ENCODE assay signal across 30 cellular contexts in the genomic region with DNA sequence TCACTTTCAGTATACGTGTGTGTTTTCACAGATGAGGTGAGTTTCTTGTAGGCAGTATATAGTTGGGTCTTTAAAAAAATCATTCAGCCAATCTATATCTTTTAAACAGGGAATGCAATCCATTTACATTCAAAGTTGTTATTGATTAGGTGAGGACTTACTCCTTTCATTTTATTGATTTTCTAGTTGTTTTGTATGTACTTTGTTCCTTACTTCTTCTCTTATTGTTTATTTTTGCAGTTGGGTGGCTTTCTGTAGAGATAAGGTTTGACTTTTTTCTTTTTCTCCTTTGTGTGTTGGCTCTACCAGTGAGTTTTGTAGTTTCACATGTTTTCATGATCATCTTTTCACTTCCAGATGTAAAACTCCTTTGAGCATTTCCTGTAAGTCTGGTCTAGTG.
"Had no signal": no experiment of that assay in that cellular context is flagged by ENCODE, and none has a peak within 500 bp of the region (broad histone marks: within the 10 kb centered on the region; RNA-seq: fewer than 3 reads in every experiment).

No MANE protein-coding gene starts in this region.

- H3K4me3 ChIP-seq: body of pancreas, esophagus squamous epithelium, gastroesophageal sphincter, heart right ventricle had no signal

- H3K9me3 ChIP-seq: body of pancreas, esophagus squamous epithelium, gastroesophageal sphincter, heart right ventricle had no signal

- H3K27me3 Mint-ChIP-seq: activated B cell treated with CpG ODN at 0.5 μM for 24 hours had no signal

- ATAC-seq: activated CD4-positive, CD25-positive, alpha-beta regulatory T cell treated with anti-CD3 and anti-CD28 coated beads, Interleukin-2, amount 50 U/mL, for 24 hours; activated CD8-positive, alpha-beta memory T cell treated with anti-CD3 and anti-CD28 coated beads, Interleukin-2, amount 10 ng/mL, durations not matched to agents 7 days and 5 days; activated CD8-positive, alpha-beta T cell treated with anti-CD3 and anti-CD28 coated beads, Interleukin-2, amount 10 ng/mL, durations not matched to agents 7 days and 5 days; body of pancreas; gastroesophageal sphincter; heart right ventricle; T-helper 17 cell had no signal

- H3K27ac Mint-ChIP-seq: activated B cell treated with CpG ODN at 0.5 μM for 24 hours; activated CD4-positive, alpha-beta memory T cell treated with anti-CD3 and anti-CD28 coated beads for 36 hours; activated CD4-positive, alpha-beta T cell treated with anti-CD3 and anti-CD28 coated beads, Interleukin-2, amount 10 ng/mL, durations not matched to agents 24 days and 14 days; activated CD8-positive, alpha-beta memory T cell treated with anti-CD3 and anti-CD28 coated beads, Interleukin-2, amount 10 ng/mL, durations not matched to agents 7 days and 5 days; activated CD8-positive, alpha-beta T cell treated with anti-CD3 and anti-CD28 coated beads, Interleukin-2, amount 10 ng/mL, durations not matched to agents 7 days and 5 days; activated naive CD4-positive, alpha-beta T cell treated with anti-CD3 and anti-CD28 coated beads for 36 hours; activated naive CD4-positive, alpha-beta T cell treated with anti-CD3 and anti-CD28 coated beads, Interleukin-2, amount 50 U/mL, for 24 hours; activated T-helper 1 cell treated with anti-CD3 and anti-CD28 coated beads, Interleukin-12 subunit alpha, Interleukin-12 subunit beta, Interleukin-2, Interleukin-4 antibody, amounts not matched to agents 30 ng/mL and 10 ng/mL and 1 ng/mL, durations not matched to agents 14 hours and 24 hours and 36 hours; activated T-helper 2 cell treated with anti-CD3 and anti-CD28 coated beads, Interferon-gamma antibody, Interleukin-2, Interleukin-4, amounts not matched to agents 10 μg/mL and 5 μg/mL and 100 μg/mL, durations not matched to agents 14 hours and 24 hours and 36 hours; T-helper 17 cell; T-helper 2 cell treated with Interferon-gamma antibody and Interleukin-4, amounts not matched to agents 5 μg/mL and 100 μg/mL, for 36 hours had no signal

- H3K4me1 ChIP-seq: body of pancreas, esophagus squamous epithelium, gastroesophageal sphincter, heart right ventricle had no signal

- H3K27me3 ChIP-seq: body of pancreas, esophagus squamous epithelium, gastroesophageal sphincter had no signal

- H3K36me3 Mint-ChIP-seq: activated CD4-positive, alpha-beta memory T cell treated with anti-CD3 and anti-CD28 coated beads for 36 hours; activated CD8-positive, alpha-beta memory T cell treated with anti-CD3 and anti-CD28 coated beads, Interleukin-2, amount 10 ng/mL, durations not matched to agents 7 days and 5 days; activated naive CD4-positive, alpha-beta T cell treated with anti-CD3 and anti-CD28 coated beads, Interleukin-2, amount 50 U/mL, for 24 hours had no signal

- H3K27ac ChIP-seq: body of pancreas, epithelial cell of prostate, esophagus squamous epithelium, gastroesophageal sphincter, heart right ventricle, WERI-Rb-1 had no signal

- H3K4me3 Mint-ChIP-seq: activated B cell treated with CpG ODN at 0.5 μM for 24 hours; activated CD4-positive, alpha-beta memory T cell treated with anti-CD3 and anti-CD28 coated beads for 36 hours; activated CD4-positive, alpha-beta T cell treated with anti-CD3 and anti-CD28 coated beads, Interleukin-2, amount 10 ng/mL, durations not matched to agents 24 days and 14 days; activated CD8-positive, alpha-beta memory T cell treated with anti-CD3 and anti-CD28 coated beads, Interleukin-2, amount 10 ng/mL, durations not matched to agents 7 days and 5 days; activated CD8-positive, alpha-beta T cell treated with anti-CD3 and anti-CD28 coated beads, Interleukin-2, amount 10 ng/mL, durations not matched to agents 7 days and 5 days; activated naive CD4-positive, alpha-beta T cell treated with anti-CD3 and anti-CD28 coated beads for 36 hours; activated naive CD4-positive, alpha-beta T cell treated with anti-CD3 and anti-CD28 coated beads, Interleukin-2, amount 50 U/mL, for 24 hours; activated T-helper 1 cell treated with anti-CD3 and anti-CD28 coated beads, Interleukin-12 subunit alpha, Interleukin-12 subunit beta, Interleukin-2, Interleukin-4 antibody, amounts not matched to agents 30 ng/mL and 10 ng/mL and 1 ng/mL, durations not matched to agents 14 hours and 24 hours and 36 hours; T-helper 17 cell; T-helper 2 cell treated with Interferon-gamma antibody and Interleukin-4, amounts not matched to agents 5 μg/mL and 100 μg/mL, for 36 hours had no signal

- H3K4me1 Mint-ChIP-seq: activated B cell treated with CpG ODN at 0.5 μM for 24 hours; activated CD4-positive, alpha-beta T cell treated with anti-CD3 and anti-CD28 coated beads, Interleukin-2, amount 10 ng/mL, durations not matched to agents 24 days and 14 days; activated CD8-positive, alpha-beta memory T cell treated with anti-CD3 and anti-CD28 coated beads, Interleukin-2, amount 10 ng/mL, durations not matched to agents 7 days and 5 days; activated naive CD4-positive, alpha-beta T cell treated with anti-CD3 and anti-CD28 coated beads, Interleukin-2, amount 50 U/mL, for 24 hours had no signal

- DNase-seq: activated B cell treated with CpG ODN at 0.5 μM for 24 hours; activated CD4-positive, alpha-beta memory T cell treated with anti-CD3 and anti-CD28 coated beads for 36 hours; activated CD4-positive, alpha-beta T cell treated with anti-CD3 and anti-CD28 coated beads, Interleukin-2, amount 10 ng/mL, durations not matched to agents 24 days and 14 days; activated CD8-positive, alpha-beta memory T cell treated with anti-CD3 and anti-CD28 coated beads, Interleukin-2, amount 10 ng/mL, durations not matched to agents 7 days and 5 days; activated CD8-positive, alpha-beta memory T cell treated with anti-CD3 and anti-CD28 coated beads, Interleukin-2, amount 50 U/mL, for 4 hours; activated CD8-positive, alpha-beta T cell treated with anti-CD3 and anti-CD28 coated beads, Interleukin-2, amount 10 ng/mL, durations not matched to agents 7 days and 5 days; activated effector memory CD4-positive, alpha-beta T cell treated with anti-CD3 and anti-CD28 coated beads, Interleukin-2, amount 50 U/mL, for 16 hours; activated naive CD4-positive, alpha-beta T cell treated with anti-CD3 and anti-CD28 coated beads for 36 hours; activated T-cell treated with anti-CD3 and anti-CD28 coated beads, Interleukin-2, amount 50 U/mL, for 1 hour; activated T-cell treated with anti-CD3 and anti-CD28 coated beads, Interleukin-2, amount 50 U/mL, for 48 hours; amniotic stem cell; anterior cingulate cortex; body of pancreas; caudate nucleus; cortex of kidney; effector CD8-positive, alpha-beta T cell; esophagus squamous epithelium; foreskin melanocyte; heart right ventricle; T-helper 1 cell; T-helper 17 cell; T1000; WERI-Rb-1 had no signal

- H3K9me3 Mint-ChIP-seq: activated B cell treated with CpG ODN at 0.5 μM for 24 hours; activated CD4-positive, alpha-beta memory T cell treated with anti-CD3 and anti-CD28 coated beads for 36 hours; activated CD4-positive, alpha-beta T cell treated with anti-CD3 and anti-CD28 coated beads, Interleukin-2, amount 10 ng/mL, durations not matched to agents 24 days and 14 days; activated naive CD4-positive, alpha-beta T cell treated with anti-CD3 and anti-CD28 coated beads for 36 hours; activated naive CD4-positive, alpha-beta T cell treated with anti-CD3 and anti-CD28 coated beads, Interleukin-2, amount 50 U/mL, for 24 hours; activated T-helper 1 cell treated with anti-CD3 and anti-CD28 coated beads, Interleukin-12 subunit alpha, Interleukin-12 subunit beta, Interleukin-2, Interleukin-4 antibody, amounts not matched to agents 30 ng/mL and 10 ng/mL and 1 ng/mL, durations not matched to agents 14 hours and 24 hours and 36 hours; activated T-helper 2 cell treated with anti-CD3 and anti-CD28 coated beads, Interferon-gamma antibody, Interleukin-2, Interleukin-4, amounts not matched to agents 10 μg/mL and 5 μg/mL and 100 μg/mL, durations not matched to agents 14 hours and 24 hours and 36 hours; T-helper 2 cell treated with Interferon-gamma antibody and Interleukin-4, amounts not matched to agents 5 μg/mL and 100 μg/mL, for 36 hours had no signal

- H3K36me3 ChIP-seq: esophagus squamous epithelium, gastroesophageal sphincter, heart right ventricle, WERI-Rb-1 had no signal
